ENCODE assay signal across 8 cellular contexts in the genomic region with DNA sequence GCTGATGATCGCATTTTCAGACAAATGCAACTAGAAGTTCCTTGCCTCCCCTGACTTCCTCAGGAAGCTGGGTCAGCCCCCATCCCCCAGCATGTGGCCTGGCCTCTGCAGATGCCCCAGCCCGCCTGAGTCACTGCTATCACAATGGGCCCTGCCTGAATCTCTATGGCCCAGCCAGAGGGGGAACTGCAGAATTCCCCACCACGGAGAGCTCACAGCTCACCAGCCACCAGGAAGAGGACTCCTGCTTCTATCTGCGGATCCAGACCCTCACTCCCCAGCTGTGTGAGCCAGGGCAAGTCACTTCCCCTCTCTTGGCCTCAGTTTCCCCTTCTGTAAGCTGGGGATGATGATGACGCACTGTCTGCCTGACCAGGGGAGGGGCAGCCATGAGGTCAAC. TPM values are rescaled to one million over a fixed set of nuclear protein-coding genes. Genes with fewer than 3 reads are reported as not detected.
DNase-seq lines count a peak whose midpoint lies in the region; ATAC-seq, FAIRE-seq and TF ChIP-seq lines count a peak whose summit lies in the region.
"Had no signal": no experiment of that assay in that cellular context is flagged by ENCODE, and none has a peak within 500 bp of the region (broad histone marks: within the 10 kb centered on the region; RNA-seq: fewer than 3 reads in every experiment).

No MANE protein-coding gene starts in this region.

- TF ChIP-seq CTCF in IMR-90 (conservative IDR thresholded peaks at IDR 0.05; ENCODE audit: low read depth, low read length) = no peak
- TF ChIP-seq CTCF in astrocyte (IDR thresholded peaks at IDR 0.05; ENCODE audit: insufficient read depth, low read depth, low read length) = no peak
- TF ChIP-seq CTCF in transverse colon (IDR thresholded peaks at IDR 0.05) = no peak

- peak overlapping the region; percentile 72 for H4K5ac ChIP-seq in IMR-90 (ENCODE audit: low read depth, low read length)

- peaks cover 26 to 86% of the 10 kb centered on the region in 2 experiments for H3K79me1 ChIP-seq in IMR-90 (ENCODE audit: low read depth in 1 of 2, low read length in 2 of 2)

- in situ Hi-C loops in IMR-90 (cut with MboI; ENCODE audit: low sequenced_read_pairs) (loop anchor here (5.0 to 25.0 kb wide), 2 partner anchors 107 to 212 kb away; no protein-coding TSS in a partner anchor), transverse colon (cut with MboI; ENCODE audit: low pct_ligation_motif_present in 1 of 4, low pct_unique_long_range_greater_than_20kb in 1 of 4, low sequenced_read_pairs in 3 of 4) (no loop called here)

- ATAC-seq in IMR-90 (ENCODE audit: low read depth) (peak; percentile 6), GM21390 (IDR thresholded peaks at IDR 0.05; ENCODE audit: unreplicated experiment) (no peak)
- ATAC-seq in activated naive CD8-positive, alpha-beta T cell treated with anti-CD3 and anti-CD28 coated beads, Interleukin-2, amount 50 U/mL, for 24 hours = no peak
- ATAC-seq: T-cell had no signal

- no peaks in the 10 kb centered on the region for H3K9me3 ChIP-seq in IMR-90 (ENCODE audit: control insufficient read depth, insufficient read depth, low read length)
- no peaks in the 10 kb centered on the region for H3K9me3 ChIP-seq in astrocyte (ENCODE audit: insufficient read depth, low read depth, low read length)
- H3K9me3 ChIP-seq in transverse colon = no peaks in the 10 kb centered on the region

- H4K8ac ChIP-seq in IMR-90 (ENCODE audit: low read depth in 2 of 2, low read length in 2 of 2) = peak overlapping the region; percentile 71 to 84

- no peaks in the 10 kb centered on the region for H3K27me3 ChIP-seq in IMR-90 (ENCODE audit: control insufficient read depth, insufficient read depth, low read length)
- no peaks in the 10 kb centered on the region for H3K27me3 ChIP-seq in astrocyte (ENCODE audit: insufficient read depth, low read length)
- peaks cover 3% of the 10 kb centered on the region for H3K27me3 ChIP-seq in transverse colon

- TF ChIP-seq EP300 in transverse colon (IDR thresholded peaks at IDR 0.05; ENCODE audit: low read depth) = no peak

- H3K9ac ChIP-seq in IMR-90 (ENCODE audit: low read depth, low read length) = peak overlapping the region; percentile 55; the same call in 1 of the 2 replicates
- H3K9ac ChIP-seq in astrocyte (ENCODE audit: low read length) = peak overlapping the region; percentile 52

- H3K27me3 Mint-ChIP-seq in astrocyte (ENCODE audit: low read depth, unreplicated experiment) = no peaks in the 10 kb centered on the region
- H3K27me3 Mint-ChIP-seq in activated naive CD8-positive, alpha-beta T cell treated with anti-CD3 and anti-CD28 coated beads, Interleukin-2, amount 50 U/mL, for 24 hours = peaks cover 14% of the 10 kb centered on the region

- DNase-seq in IMR-90 (peak; percentile 82), astrocyte (ENCODE audit: low read depth) (peak; percentile 77), iPS-NIHi7 (ENCODE audit: extremely low spot score) (peak; percentile 80), transverse colon (peak; percentile 49), cerebellum (ENCODE audit: low spot score) (no peak)
- no peak for DNase-seq in activated naive CD8-positive, alpha-beta T cell treated with anti-CD3 and anti-CD28 coated beads, Interleukin-2, amount 50 U/mL, for 24 hours

- peaks cover 74% of the 10 kb centered on the region for H3K4me1 Mint-ChIP-seq in astrocyte (ENCODE audit: low read depth, unreplicated experiment)
- H3K4me1 Mint-ChIP-seq in activated naive CD8-positive, alpha-beta T cell treated with anti-CD3 and anti-CD28 coated beads, Interleukin-2, amount 50 U/mL, for 24 hours = peaks cover 8% of the 10 kb centered on the region

- FAIRE-seq in astrocyte (lab: Jason Lieb, UNC) = no peak

- H3K4me3 Mint-ChIP-seq in astrocyte (ENCODE audit: unreplicated experiment) = peak overlapping the region; percentile 70
- no peak overlapping the region for H3K4me3 Mint-ChIP-seq in activated naive CD8-positive, alpha-beta T cell treated with anti-CD3 and anti-CD28 coated beads, Interleukin-2, amount 50 U/mL, for 24 hours
- H3K4me3 Mint-ChIP-seq: T-cell had no signal

- H3K23ac ChIP-seq in IMR-90 (ENCODE audit: low read depth, low read length) = peak overlapping the region; percentile 56; the same call in 1 of the 2 replicates

- peak overlapping the region; percentile 82 for H3K27ac ChIP-seq in IMR-90 (ENCODE audit: insufficient read depth, low read length)
- H3K27ac ChIP-seq in astrocyte (ENCODE audit: low read depth, low read length) = peak overlapping the region; percentile 64
- peak overlapping the region; percentile 78 to 86 (median 81) for H3K27ac ChIP-seq in transverse colon

- peak overlapping the region; percentile 86; the same call in 2 of the 3 replicates for H2BK15ac ChIP-seq in IMR-90 (ENCODE audit: low read depth, low read length)

- no peak for TF ChIP-seq POLR2A in IMR-90 (IDR thresholded peaks at IDR 0.05; ENCODE audit: low read depth, low read length)
- TF ChIP-seq POLR2A in transverse colon (IDR thresholded peaks at IDR 0.05) = no peak

- no CpG with 5 or more reads among the region's 5 CpGs for WGBS in IMR-90 (ENCODE audit: extremely low coverage in 2 of 2, insufficient read length in 1 of 2), 2 experiments
- WGBS in transverse colon (ENCODE audit: low coverage in 1 of 2), 2 donors = 66% methylated on average over 5 of the region's 5 CpGs; no CpG with 5 or more reads in 1 of the 2 donors

- H2BK5ac ChIP-seq in IMR-90 (ENCODE audit: low read depth, low read length, poor library complexity, severe bottlenecking) = peak overlapping the region; percentile 84

- intact Hi-C loops in IMR-90 (cut with micrococcal nuclease) = loop anchor here (5.0 kb wide), 2 partner anchors 157 to 217 kb away; a partner anchor contains a TSS
- intact Hi-C loops in transverse colon (cut with DNase I; ENCODE audit: low total_unique reads) = loop anchor here (10.0 kb wide), 1 partner anchor 105 kb away; no protein-coding TSS in a partner anchor

- peak overlapping the region; percentile 44 for H3K18ac ChIP-seq in IMR-90 (ENCODE audit: low read depth, low read length)

- peak overlapping the region; percentile 45; the same call in 1 of the 2 replicates for H3K4me2 ChIP-seq in IMR-90 (ENCODE audit: low read depth, low read length)
- H3K4me2 ChIP-seq in astrocyte (ENCODE audit: low read length) = peak overlapping the region; percentile 75

- 0 out of 2 replicates have a peak overlapping the region, but pooled peaks have one; percentile 38 for H3K56ac ChIP-seq in IMR-90 (ENCODE audit: extremely low read depth, insufficient read depth, low read length)

- BruUV-seq in IMR-90 (replicated peaks; lab: Mats Ljungman, UMichigan) = no TSS peak

- TF ChIP-seq RAD21 in IMR-90 (IDR thresholded peaks at IDR 0.05; ENCODE audit: low read length) = peak; percentile 17; the same call in 1 of the 2 replicates

- peak overlapping the region; percentile 95 for H2AK9ac ChIP-seq in IMR-90 (replicated peaks; ENCODE audit: low read depth, low read length, poor library complexity)

- peaks cover 90% of the 10 kb centered on the region for H3K79me2 ChIP-seq in astrocyte (ENCODE audit: insufficient read depth, low read length)

- H3K4me3 ChIP-seq in IMR-90 (ENCODE audit: insufficient read depth, low read depth, low read length) (no peak overlapping the region), astrocyte (ENCODE audit: insufficient read depth, low read depth, low read length) (peak overlapping the region; percentile 16), transverse colon (no peak overlapping the region)

- H2BK20ac ChIP-seq in IMR-90 (ENCODE audit: low read depth, low read length) = peak overlapping the region; percentile 73

- peak overlapping the region; percentile 99 for H2AK5ac ChIP-seq in IMR-90 (ENCODE audit: low read depth, low read length)

- H3K27ac Mint-ChIP-seq in astrocyte (ENCODE audit: unreplicated experiment) = peak overlapping the region; percentile 86
- H3K27ac Mint-ChIP-seq in activated naive CD8-positive, alpha-beta T cell treated with anti-CD3 and anti-CD28 coated beads, Interleukin-2, amount 50 U/mL, for 24 hours = no peak overlapping the region

- peak overlapping the region; percentile 84 for H4K91ac ChIP-seq in IMR-90 (ENCODE audit: insufficient read depth, low read depth, low read length)

- H3K4ac ChIP-seq in IMR-90 (ENCODE audit: low read depth, low read length) = peak overlapping the region; percentile 98

- H2BK120ac ChIP-seq in IMR-90 (ENCODE audit: low read depth, low read length) = peak overlapping the region; percentile 88

- POLR2A ChIA-PET in IMR-90 (lab: Charles Lee; ENCODE audit: unreplicated experiment) = no interaction called here

- peak overlapping the region; percentile 79 for H3K14ac ChIP-seq in IMR-90 (replicated peaks; ENCODE audit: low read depth, low read length)

- peaks cover 2% of the 10 kb centered on the region for H3K36me3 Mint-ChIP-seq in astrocyte (ENCODE audit: low read depth, unreplicated experiment)
- no peaks in the 10 kb centered on the region for H3K36me3 Mint-ChIP-seq in activated naive CD8-positive, alpha-beta T cell treated with anti-CD3 and anti-CD28 coated beads, Interleukin-2, amount 50 U/mL, for 24 hours (ENCODE audit: low read depth)
- H3K36me3 Mint-ChIP-seq: T-cell had no signal

- H3K9me1 ChIP-seq in IMR-90 (ENCODE audit: insufficient read depth, low read length) = peaks cover 33% of the 10 kb centered on the region

- CTCF ChIA-PET in IMR-90 (lab: Yijun Ruan, JAX) = interaction anchor here (4.2 kb wide), 1 partner anchor 109 kb away, joined by 25 read pairs; no protein-coding TSS in a partner anchor

- H3K4me1 ChIP-seq in IMR-90 (ENCODE audit: control insufficient read depth, insufficient read depth, low read length) (peaks cover 57% of the 10 kb centered on the region), astrocyte (ENCODE audit: insufficient read depth, low read length) (peaks cover 68% of the 10 kb centered on the region), transverse colon (peaks cover 14 to 70% (median 40%) of the 10 kb centered on the region in 4 donors)

- dilution Hi-C loops in IMR-90 (cut with HindIII; ENCODE audit: low sequenced_read_pairs, unreplicated experiment) = no loop called here

- no peaks in the 10 kb centered on the region for H3K36me3 ChIP-seq in IMR-90 (ENCODE audit: control insufficient read depth, insufficient read depth, low read length)
- H3K36me3 ChIP-seq in astrocyte (ENCODE audit: insufficient read depth, low read length) = no peaks in the 10 kb centered on the region
- H3K36me3 ChIP-seq in transverse colon = no peaks in the 10 kb centered on the region

- H3K9me3 Mint-ChIP-seq in astrocyte (ENCODE audit: unreplicated experiment) = no peaks in the 10 kb centered on the region
- H3K9me3 Mint-ChIP-seq in activated naive CD8-positive, alpha-beta T cell treated with anti-CD3 and anti-CD28 coated beads, Interleukin-2, amount 50 U/mL, for 24 hours = no peaks in the 10 kb centered on the region
- H3K9me3 Mint-ChIP-seq: T-cell had no signal

- H4K20me1 ChIP-seq in IMR-90 (ENCODE audit: insufficient read depth, low read length) = peaks cover 30% of the 10 kb centered on the region
- peaks cover 36% of the 10 kb centered on the region for H4K20me1 ChIP-seq in astrocyte (ENCODE audit: insufficient read depth, low read length)

- H2AFZ ChIP-seq in IMR-90 (replicated peaks; ENCODE audit: low read length, poor library complexity) (peak overlapping the region; percentile 71), astrocyte (ENCODE audit: low read depth, low read length) (peak overlapping the region; percentile 19)

RNA-seq across cellular contexts. Expression of a gene that starts 6.9 kb away (rescaled TPM):
- total RNA-seq in IMR-90 (2012; rRNA removed) (19.2 and 22.5 TPM in 2 replicates), astrocyte (184 and 188 TPM in 2 replicates), transverse colon (10 to 100 TPM; 26.4 to 71.8 (median 35.8) TPM), cerebellum (47.4 TPM)
- 64.5 and 67.1 TPM in 2 replicates for polyA plus RNA-seq in IMR-90 (2012; rRNA removed)
- 51.4 and 55.1 TPM in 2 replicates for polyA plus RNA-seq in IMR-90 (2012; cell fraction: cytosol; rRNA removed)
- polyA plus RNA-seq in IMR-90 (2012; cell fraction: nucleus; rRNA removed; ENCODE audit: low replicate concordance) = 117 and 164 TPM in 2 replicates

RNA-seq across cellular contexts. Expression of a gene that starts 56.6 kb away (rescaled TPM):
- total RNA-seq in IMR-90 (2012; rRNA removed) = not detected in 2 replicates
- not detected in 2 replicates for polyA plus RNA-seq in IMR-90 (2012; rRNA removed)
- not detected in 2 replicates for polyA plus RNA-seq in IMR-90 (2012; cell fraction: cytosol; rRNA removed)
- polyA plus RNA-seq in IMR-90 (2012; cell fraction: nucleus; rRNA removed; ENCODE audit: low replicate concordance) = not detected in 2 replicates
- total RNA-seq in astrocyte = not detected in 2 replicates
- not detected for total RNA-seq in transverse colon
- total RNA-seq in cerebellum = not detected
- total RNA-seq: T-cell had no signal

Comparison
In these comparisons a context has a peak if more than half of its experiments do, and no peak if none do; other contexts are left out.
1. DNase-seq: peak in IMR-90 (single experiment), astrocyte (single experiment), iPS-NIHi7 (single experiment) and transverse colon (single experiment); none in cerebellum (single experiment) and activated naive CD8-positive, alpha-beta T cell treated with anti-CD3 and anti-CD28 coated beads, Interleukin-2, amount 50 U/mL, for 24 hours (single experiment).
2. Peak in every context shown above with its lines, with median percentiles within 50 percentile points of each other: H3K27ac ChIP-seq.